23 cellular contexts compared by ENCODE assay signal in genomic region chr13:89755729-89756492, GRCh38.
A peak's percentile ranks its signal among the peaks of the same experiment; 100 is the strongest.
DNase-seq lines count a peak whose midpoint lies in the region; ATAC-seq, FAIRE-seq and TF ChIP-seq lines count a peak whose summit lies in the region.
"Had no signal": no experiment of that assay in that cellular context is flagged by ENCODE, and none has a peak within 500 bp of the region (broad histone marks: within the 10 kb centered on the region; RNA-seq: fewer than 3 reads in every experiment).

No MANE protein-coding gene starts in this region.

- no peak overlapping the region for H3K18ac ChIP-seq in H1 (ENCODE audit: extremely low read depth, low read length)

- H3K36me3 ChIP-seq in H1 (ENCODE audit: control insufficient read depth in 2 of 4, insufficient read depth in 4 of 4, low read length in 3 of 4) (no peaks in the 10 kb centered on the region), heart left ventricle (no peaks in the 10 kb centered on the region)
- H3K36me3 ChIP-seq: breast epithelium, prostate gland, transverse colon had no signal

- intact Hi-C loops in heart left ventricle (cut with DNase I): no loop called here

- TF ChIP-seq POLR2A in H1 (IDR thresholded peaks at IDR 0.05; ENCODE audit: control extremely low read depth in 1 of 2, low read depth in 2 of 2, low read length in 2 of 2) (no peak), heart left ventricle (IDR thresholded peaks at IDR 0.05) (no peak)

- no peak overlapping the region for H3K4ac ChIP-seq in H1 (replicated peaks; ENCODE audit: insufficient read length, low read depth, low read length)

- WGBS in H1 (ENCODE audit: extremely low coverage in 1 of 2, insufficient coverage in 1 of 2, insufficient read length in 1 of 2, insufficient replicate concordance in 2 of 2, low coverage in 1 of 2, low lambda C conversion rate in 2 of 2, missing lambda C conversion rate in 1 of 2), 2 experiments: 100% methylated on average over 2 of the region's 2 CpGs; no CpG with 5 or more reads in 1 of the 2 experiments
- WGBS in heart left ventricle, 4 donors: 84 to 92% (median 89%) methylated on average over 2 of the region's 2 CpGs

- H3K27me3 ChIP-seq in H1 (replicated peaks in 1 of 4; ENCODE audit: control insufficient read depth in 3 of 4, extremely low read depth in 1 of 4, insufficient read depth in 3 of 4, low read length in 3 of 4) (no peaks in the 10 kb centered on the region), heart left ventricle (no peaks in the 10 kb centered on the region)
- H3K27me3 ChIP-seq: breast epithelium, transverse colon had no signal

- H3K23me2 ChIP-seq in H1 (ENCODE audit: low read depth, low read length): no peaks in the 10 kb centered on the region

- no peaks in the 10 kb centered on the region for H3K4me1 ChIP-seq in H1 (replicated peaks in 1 of 4; ENCODE audit: control insufficient read depth in 3 of 4, insufficient read depth in 4 of 4, low read length in 3 of 4)
- no peaks in the 10 kb centered on the region for H3K4me1 ChIP-seq in heart left ventricle
- H3K4me1 ChIP-seq: breast epithelium, prostate gland, transverse colon had no signal

- no peak overlapping the region for H2BK12ac ChIP-seq in H1 (ENCODE audit: low read depth, low read length)

- H3K4me2 ChIP-seq in H1 (ENCODE audit: insufficient read depth in 1 of 2, low read depth in 2 of 2, low read length in 2 of 2): no peak overlapping the region

- no peak overlapping the region for H3K56ac ChIP-seq in H1 (replicated peaks; ENCODE audit: insufficient read length, low read depth, low read length)

- peak overlapping the region; percentile 17; the same call in 1 of the 2 replicates for H2AFZ ChIP-seq in H1 (ENCODE audit: low read length)

- H4K91ac ChIP-seq in H1 (replicated peaks; ENCODE audit: insufficient read length, low read length): no peak overlapping the region

- no peak for TF ChIP-seq EP300 in H1 (IDR thresholded peaks at IDR 0.05; ENCODE audit: borderline replicate concordance in 1 of 2, low read depth in 2 of 2, low read length in 2 of 2)

- no peak overlapping the region for H2AK5ac ChIP-seq in H1 (ENCODE audit: low read depth, low read length)

- CTCF ChIA-PET in H1 (lab: Charles Lee; ENCODE audit: partially characterized antibody): no interaction called here
- CTCF ChIA-PET in HEK293T (lab: Yijun Ruan, JAX): no interaction called here

- no peaks in the 10 kb centered on the region for H4K20me1 ChIP-seq in H1 (replicated peaks in 1 of 2; ENCODE audit: control insufficient read depth in 1 of 2, insufficient read depth in 2 of 2, low read length in 2 of 2)

- POLR2A ChIA-PET in H1 (lab: Charles Lee; ENCODE audit: partially characterized antibody) (no interaction called here), HEK293T (lab: Yijun Ruan, JAX) (no interaction called here)

- no peaks in the 10 kb centered on the region for H3K79me2 ChIP-seq in H1 (ENCODE audit: control insufficient read depth in 1 of 2, insufficient read depth in 2 of 2, low read length in 2 of 2)

- no peak overlapping the region for H2BK5ac ChIP-seq in H1 (ENCODE audit: low read depth, low read length)

- no peaks in the 10 kb centered on the region for H3K79me1 ChIP-seq in H1 (ENCODE audit: low read depth, low read length)

- no peak overlapping the region for H4K5ac ChIP-seq in H1 (ENCODE audit: insufficient read length, low read depth, low read length)

- H3K9me3 ChIP-seq in H1 (ENCODE audit: insufficient read depth in 2 of 2, low read depth in 1 of 2, low read length in 1 of 2) (no peaks in the 10 kb centered on the region), heart left ventricle (peaks cover 0 to 19% (median 9%) of the 10 kb centered on the region in 12 donors)
- H3K9me3 ChIP-seq: prostate gland, transverse colon had no signal

- no peak overlapping the region for H3K9ac ChIP-seq in H1 (replicated peaks in 1 of 4; ENCODE audit: extremely low read depth in 1 of 4, low read depth in 3 of 4, low read length in 3 of 4)

- H3K14ac ChIP-seq in H1 (ENCODE audit: insufficient read length): no peak overlapping the region

- H2BK15ac ChIP-seq in H1 (ENCODE audit: low read length): no peak overlapping the region

- ATAC-seq in GM21717 (IDR thresholded peaks at IDR 0.05; ENCODE audit: unreplicated experiment): peak; percentile 62
- no peak for ATAC-seq in GM18861 (IDR thresholded peaks at IDR 0.05; ENCODE audit: unreplicated experiment)
- ATAC-seq in heart left ventricle: no peak
- ATAC-seq: activated CD8-positive, alpha-beta T cell treated with anti-CD3 and anti-CD28 coated beads for 36 hours; stimulated activated naive CD8-positive, alpha-beta T cell treated with anti-CD3 and anti-CD28 coated beads, Interleukin-15, amount 100 ng/mL, for 72 hours had no signal

- H3K23ac ChIP-seq in H1 (ENCODE audit: insufficient read length): no peak overlapping the region

- no peak overlapping the region for H2BK120ac ChIP-seq in H1 (replicated peaks; ENCODE audit: low read depth, low read length)

- in situ Hi-C loops in KBM-7 (cut with MboI; ENCODE audit: low pct_unique_long_range_greater_than_20kb, low sequenced_read_pairs): no loop called here

- TF ChIP-seq RAD21 in H1 (IDR thresholded peaks at IDR 0.05 in 1 of 2, conservative IDR thresholded peaks at IDR 0.05 in 1 of 2; ENCODE audit: low read depth in 2 of 2, low read length in 2 of 2): no peak

- FAIRE-seq in H1 (lab: Jason Lieb, UNC): no peak

- no peak overlapping the region for H3K27ac ChIP-seq in H1 (ENCODE audit: low read depth, low read length)
- H3K27ac ChIP-seq in heart left ventricle: no peak overlapping the region
- H3K27ac ChIP-seq: breast epithelium, prostate gland, skin epidermis, transverse colon had no signal

- no peak overlapping the region for H3K4me3 ChIP-seq in H1 (ENCODE audit: extremely low read depth in 1 of 4, insufficient read depth in 2 of 4, low read depth in 3 of 4, low read length in 4 of 4)
- no peak overlapping the region for H3K4me3 ChIP-seq in heart left ventricle
- H3K4me3 ChIP-seq: breast epithelium, prostate gland, skin epidermis, transverse colon had no signal

- no peak overlapping the region for H2BK20ac ChIP-seq in H1 (ENCODE audit: low read length)

- TF ChIP-seq CTCF in H1 (IDR thresholded peaks at IDR 0.05; ENCODE audit: control extremely low read depth in 1 of 3, insufficient read depth in 1 of 3, low read depth in 1 of 3, low read length in 3 of 3) (no peak), heart left ventricle (IDR thresholded peaks at IDR 0.05) (no peak)

- DNase-seq in KBM-7 (peak; percentile 6), NOMO-1 treated with dmso at 0.1 percent for 144 hours (lab: John Stamatoyannopoulos, UW; ENCODE audit: unreplicated experiment) (peak; percentile 54), H1 (ENCODE audit: low read depth in 1 of 2, low spot score in 2 of 2) (no peak), heart left ventricle (no peak), HEK293T (ENCODE audit: extremely low spot score) (no peak)
- DNase-seq: activated CD8-positive, alpha-beta T cell treated with anti-CD3 and anti-CD28 coated beads for 36 hours; activated naive CD4-positive, alpha-beta T cell; CD4-positive, alpha-beta memory T cell; cortex of kidney; GDM1; HCEC 1CT; NCI-H1092; NCI-H2107; NCI-H524; stimulated activated CD4-positive, alpha-beta T cell treated with anti-CD3 and anti-CD28 coated beads, Interleukin-2, amount 100 ng/mL, for 48 hours; stimulated activated naive CD8-positive, alpha-beta T cell treated with anti-CD3 and anti-CD28 coated beads, Interleukin-15, amount 100 ng/mL, for 72 hours; T-helper 9 cell; transverse colon had no signal

- no peak overlapping the region for H4K8ac ChIP-seq in H1 (ENCODE audit: extremely low read depth, insufficient read depth, low read length)

TF ChIP-seq in H1, 55 proteins besides CTCF, POLR2A, EP300 and RAD21:
- no peak for TF ChIP-seq BCL11A (IDR thresholded peaks at IDR 0.05; ENCODE audit: low read depth in 2 of 2, low read length in 2 of 2)
- TF ChIP-seq, protein P1, sequence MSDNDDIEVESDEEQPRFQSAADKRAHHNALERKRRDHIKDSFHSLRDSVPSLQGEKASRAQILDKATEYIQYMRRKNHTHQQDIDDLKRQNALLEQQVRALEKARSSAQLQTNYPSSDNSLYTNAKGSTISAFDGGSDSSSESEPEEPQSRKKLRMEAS (IDR thresholded peaks at IDR 0.05): no peak
- TF ChIP-seq JUN (IDR thresholded peaks at IDR 0.05; ENCODE audit: low read depth, low read length): no peak
- no peak for TF ChIP-seq SIN3A (conservative IDR thresholded peaks at IDR 0.05 in 1 of 2, IDR thresholded peaks at IDR 0.05 in 1 of 2; ENCODE audit: low read depth in 1 of 2, low read length in 2 of 2)
- no peak for TF ChIP-seq RBBP5 (IDR thresholded peaks at IDR 0.05; ENCODE audit: borderline replicate concordance, low read depth, low read length)
- TF ChIP-seq EGR1 (IDR thresholded peaks at IDR 0.05; ENCODE audit: borderline replicate concordance, low read depth, low read length): no peak

TF ChIP-seq in HEK293T, 16 proteins besides CTCF, POLR2A, EP300 and RAD21:
- no peak for TF ChIP-seq FOXA1 (IDR thresholded peaks at IDR 0.05)
- TF ChIP-seq ZNF384 (IDR thresholded peaks at IDR 0.05): no peak
- no peak for TF ChIP-seq BHLHE40 (IDR thresholded peaks at IDR 0.05; ENCODE audit: borderline replicate concordance)

Comparison
In these comparisons a context has a peak if more than half of its experiments do, and no peak if none do; other contexts are left out.
1. DNase-seq: peak in KBM-7 (single experiment) and NOMO-1 treated with dmso at 0.1 percent for 144 hours (single experiment); none in H1 (0 of 2), heart left ventricle (0 of 5) and HEK293T (single experiment).